ENCODE assay signal across 19 cellular contexts in the genomic region with DNA sequence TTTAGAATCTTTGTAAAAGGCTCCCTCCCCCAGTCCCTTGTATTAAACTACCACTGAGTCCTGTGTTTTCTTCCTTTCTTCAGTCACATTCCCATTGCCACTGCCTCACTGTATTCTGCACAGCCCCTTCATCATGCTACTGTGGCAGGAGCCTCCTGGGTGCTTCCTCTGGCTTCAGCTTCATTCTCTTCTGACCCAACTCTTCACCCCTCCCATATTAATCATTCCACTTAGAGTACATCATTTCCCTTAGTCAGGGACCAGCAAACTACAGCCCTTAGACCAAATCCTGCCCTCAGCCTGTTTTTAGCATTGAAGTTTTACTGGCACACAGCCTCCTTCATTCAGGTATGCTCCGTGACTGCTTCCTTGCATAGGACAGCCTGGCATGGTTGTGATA.
DNase-seq lines count a peak whose midpoint lies in the region; ATAC-seq and TF ChIP-seq lines count a peak whose summit lies in the region.
"Had no signal": no experiment of that assay in that cellular context is flagged by ENCODE, and none has a peak within 500 bp of the region (broad histone marks: within the 10 kb centered on the region; RNA-seq: fewer than 3 reads in every experiment).

No MANE protein-coding gene starts in this region.

- no peak overlapping the region for H3K4me2 ChIP-seq in osteoblast (ENCODE audit: insufficient read depth, low read length)
- H3K4me2 ChIP-seq: A549, SK-N-SH had no signal

- no peak for ATAC-seq in right lobe of liver
- ATAC-seq: A549, Panc1 had no signal

- H3K36me3 ChIP-seq in brain microvascular endothelial cell (replicated peaks) (no peaks in the 10 kb centered on the region), osteoblast (ENCODE audit: insufficient read depth, low read length) (no peaks in the 10 kb centered on the region), right lobe of liver (no peaks in the 10 kb centered on the region)

- no peaks in the 10 kb centered on the region for H4K20me1 ChIP-seq in osteoblast (ENCODE audit: insufficient read depth, low read length)

- H3K9me3 ChIP-seq in osteoblast (ENCODE audit: low read depth, low read length) (no peaks in the 10 kb centered on the region), right lobe of liver (no peaks in the 10 kb centered on the region)
- H3K9me3 ChIP-seq: A549, Caco-2, SK-N-SH had no signal

- H3K27ac ChIP-seq in brain microvascular endothelial cell = no peak overlapping the region
- H3K27ac ChIP-seq in osteoblast (ENCODE audit: low read depth, low read length) = no peak overlapping the region
- H3K27ac ChIP-seq in right lobe of liver = no peak overlapping the region
- H3K27ac ChIP-seq: A549, HL-60 had no signal

- peak; percentile 49 for DNase-seq in NCI-H345 treated with DMSO at 0.1 percent for 48 hours (lab: John Stamatoyannopoulos, UW; ENCODE audit: unreplicated experiment)
- DNase-seq in NCI-H345 (lab: John Stamatoyannopoulos, UW) = no peak
- peak; percentile 42 for DNase-seq in HT1080 (ENCODE audit: low read depth)
- DNase-seq in brain microvascular endothelial cell = peak; percentile 31
- peak; percentile 80 for DNase-seq in osteoblast (ENCODE audit: insufficient read length, low spot score, missing footprints)
- DNase-seq in activated CD4-positive, alpha-beta T cell treated with anti-CD3 and anti-CD28 coated beads, Interleukin-2, amount 50 U/mL, for 1 hour = no peak
- DNase-seq in right lobe of liver = no peak
- DNase-seq: Caco-2, DND-41, KBM-7, NCI-H1048, NCI-H1930, NCI-H2171 treated with DMSO at 0.1 percent for 48 hours, NCI-H526 treated with DMSO at 0.1 percent for 48 hours, Right ventricle myocardium superior, SK-N-SH had no signal

- no peaks in the 10 kb centered on the region for H3K79me2 ChIP-seq in osteoblast (ENCODE audit: insufficient read depth, low read length)

- H3K4me1 ChIP-seq in osteoblast (ENCODE audit: insufficient read depth, low read length) (no peaks in the 10 kb centered on the region), right lobe of liver (no peaks in the 10 kb centered on the region)
- H3K4me1 ChIP-seq: A549, Caco-2 had no signal

- in situ Hi-C loops in brain microvascular endothelial cell (cut with HindIII; ENCODE audit: low pct_ligation_motif_present, low sequenced_read_pairs) = no loop called here

- no peak overlapping the region for H2AFZ ChIP-seq in osteoblast (ENCODE audit: low read length)

- WGBS in right lobe of liver (ENCODE audit: insufficient coverage, low coverage, low lambda C conversion rate, missing lambda C conversion rate) = 82% methylated on average over 1 of the region's 1 CpG

- TF ChIP-seq CTCF in brain microvascular endothelial cell (IDR thresholded peaks at IDR 0.05; ENCODE audit: low read depth, low read length, missing control alignments) (no peak), osteoblast (IDR thresholded peaks at IDR 0.05; ENCODE audit: extremely low read depth, low read depth, low read length) (no peak), right lobe of liver (IDR thresholded peaks at IDR 0.05) (no peak)

- TF ChIP-seq POLR2A in right lobe of liver (IDR thresholded peaks at IDR 0.05) = no peak

- H3K4me3 ChIP-seq in brain microvascular endothelial cell (ENCODE audit: low read depth, low read length) (no peak overlapping the region), osteoblast (ENCODE audit: insufficient read depth, low read length) (no peak overlapping the region), right lobe of liver (no peak overlapping the region)
- H3K4me3 ChIP-seq: A549 had no signal

- intact Hi-C loops in right lobe of liver (cut with DNase I) = no loop called here

- H3K27me3 ChIP-seq in brain microvascular endothelial cell (replicated peaks) (no peaks in the 10 kb centered on the region), osteoblast (ENCODE audit: insufficient read depth, low read length) (no peaks in the 10 kb centered on the region), right lobe of liver (no peaks in the 10 kb centered on the region)

Comparison
In these comparisons a context has a peak if more than half of its experiments do, and no peak if none do; other contexts are left out.
1. DNase-seq: peak in NCI-H345 treated with DMSO at 0.1 percent for 48 hours (single experiment), HT1080 (single experiment), brain microvascular endothelial cell (single experiment) and osteoblast (single experiment); none in NCI-H345 (single experiment), activated CD4-positive, alpha-beta T cell treated with anti-CD3 and anti-CD28 coated beads, Interleukin-2, amount 50 U/mL, for 1 hour (single experiment) and right lobe of liver (0 of 3).